39 cellular contexts compared by ENCODE assay signal in genomic region chr3:57126244-57126643, GRCh38. TPM values are rescaled to one million over a fixed set of nuclear protein-coding genes. Genes with fewer than 3 reads are reported as not detected.
A peak's percentile ranks its signal among the peaks of the same experiment; 100 is the strongest.
DNase-seq lines count a peak whose midpoint lies in the region; ATAC-seq and TF ChIP-seq lines count a peak whose summit lies in the region.
"Had no signal": no experiment of that assay in that cellular context is flagged by ENCODE, and none has a peak within 500 bp of the region (broad histone marks: within the 10 kb centered on the region; RNA-seq: fewer than 3 reads in every experiment).

No MANE protein-coding gene starts in this region.

- peaks cover 52% of the 10 kb centered on the region for H3F3A ChIP-seq in neural progenitor cell (ENCODE audit: low read depth)

- H3K4me1 Mint-ChIP-seq in neural progenitor cell = peaks cover 81% of the 10 kb centered on the region
- H3K4me1 Mint-ChIP-seq in activated CD8-positive, alpha-beta memory T cell treated with anti-CD3 and anti-CD28 coated beads, Interleukin-2, amount 10 ng/mL, durations not matched to agents 7 days and 5 days = peaks cover 4% of the 10 kb centered on the region
- H3K4me1 Mint-ChIP-seq: memory B cell had no signal

- H3K4me1 ChIP-seq in HUES48 (ENCODE audit: control insufficient read depth, insufficient read depth, low read length) = peaks cover 62% of the 10 kb centered on the region
- H3K4me1 ChIP-seq in neural progenitor cell = peaks cover 65% of the 10 kb centered on the region
- H3K4me1 ChIP-seq: BE2C, body of pancreas, foreskin keratinocyte, thyroid gland had no signal

- H3K27ac ChIP-seq in HUES48 (ENCODE audit: low read depth, low read length) (peak overlapping the region; percentile 85), neural progenitor cell (peak overlapping the region; percentile 31)
- H3K27ac ChIP-seq: body of pancreas, dorsolateral prefrontal cortex, esophagus squamous epithelium, foreskin keratinocyte, heart right ventricle, neutrophil, RWPE1, SK-N-MC, thyroid gland had no signal

- H3K4me3 Mint-ChIP-seq in neural progenitor cell = peak overlapping the region; percentile 10
- no peak overlapping the region for H3K4me3 Mint-ChIP-seq in activated CD8-positive, alpha-beta memory T cell treated with anti-CD3 and anti-CD28 coated beads, Interleukin-2, amount 10 ng/mL, durations not matched to agents 7 days and 5 days
- H3K4me3 Mint-ChIP-seq: activated CD4-positive, alpha-beta memory T cell treated with anti-CD3 and anti-CD28 coated beads for 36 hours; activated naive CD4-positive, alpha-beta T cell treated with anti-CD3 and anti-CD28 coated beads, Interleukin-2, amount 10 ng/mL, durations not matched to agents 7 days and 5 days; activated T-helper 1 cell treated with anti-CD3 and anti-CD28 coated beads, Interleukin-12 subunit alpha, Interleukin-12 subunit beta, Interleukin-2, Interleukin-4 antibody, amounts not matched to agents 30 ng/mL and 10 ng/mL and 1 ng/mL, durations not matched to agents 14 hours and 24 hours and 36 hours; CD8-positive, alpha-beta memory T cell; memory B cell; T-helper 1 cell treated with Interleukin-12 subunit alpha and Interleukin-12 subunit beta and Interleukin-4 antibody, amounts not matched to agents 30 μg/mL and 1 μg/mL, for 36 hours had no signal

- H3K36me3 ChIP-seq in HUES48 (ENCODE audit: control insufficient read depth, insufficient read depth, low read length) (0 out of 2 replicates have a peak, but pooled peaks cover 2% of the 10 kb centered on the region), neural progenitor cell (no peaks in the 10 kb centered on the region)
- H3K36me3 ChIP-seq: BE2C, esophagus squamous epithelium, heart right ventricle, MG63, neutrophil, stomach, thyroid gland had no signal

- H3K4me3 ChIP-seq in HUES48 (ENCODE audit: low read depth, low read length) = no peak overlapping the region
- no peak overlapping the region for H3K4me3 ChIP-seq in neural progenitor cell
- H3K4me3 ChIP-seq: body of pancreas, dorsolateral prefrontal cortex, esophagus squamous epithelium, heart right ventricle, MG63, SK-N-MC, stomach, thyroid gland had no signal

- peaks cover 41% of the 10 kb centered on the region for H3K79me2 ChIP-seq in neural progenitor cell (ENCODE audit: low read depth)

- peaks cover 16% of the 10 kb centered on the region for H3K36me3 Mint-ChIP-seq in neural progenitor cell
- H3K36me3 Mint-ChIP-seq in activated CD8-positive, alpha-beta memory T cell treated with anti-CD3 and anti-CD28 coated beads, Interleukin-2, amount 10 ng/mL, durations not matched to agents 7 days and 5 days = no peaks in the 10 kb centered on the region
- H3K36me3 Mint-ChIP-seq: activated CD4-positive, alpha-beta memory T cell treated with anti-CD3 and anti-CD28 coated beads for 36 hours; activated naive CD4-positive, alpha-beta T cell treated with anti-CD3 and anti-CD28 coated beads, Interleukin-2, amount 10 ng/mL, durations not matched to agents 7 days and 5 days; CD8-positive, alpha-beta memory T cell; memory B cell had no signal

- H3K9me3 ChIP-seq in HUES48 (ENCODE audit: control insufficient read depth, insufficient read depth, low read length) = no peaks in the 10 kb centered on the region
- H3K9me3 ChIP-seq in neural progenitor cell (ENCODE audit: low read depth) = no peaks in the 10 kb centered on the region
- H3K9me3 ChIP-seq: BE2C, body of pancreas, esophagus squamous epithelium, heart right ventricle, MG63, neutrophil, stomach, thyroid gland had no signal

- no peaks in the 10 kb centered on the region for H3K9me3 Mint-ChIP-seq in neural progenitor cell
- H3K9me3 Mint-ChIP-seq in activated CD8-positive, alpha-beta memory T cell treated with anti-CD3 and anti-CD28 coated beads, Interleukin-2, amount 10 ng/mL, durations not matched to agents 7 days and 5 days (ENCODE audit: low read depth) = no peaks in the 10 kb centered on the region
- H3K9me3 Mint-ChIP-seq: activated CD4-positive, alpha-beta memory T cell treated with anti-CD3 and anti-CD28 coated beads for 36 hours; activated naive CD4-positive, alpha-beta T cell treated with anti-CD3 and anti-CD28 coated beads, Interleukin-2, amount 10 ng/mL, durations not matched to agents 7 days and 5 days; activated T-helper 1 cell treated with anti-CD3 and anti-CD28 coated beads, Interleukin-12 subunit alpha, Interleukin-12 subunit beta, Interleukin-2, Interleukin-4 antibody, amounts not matched to agents 30 ng/mL and 10 ng/mL and 1 ng/mL, durations not matched to agents 14 hours and 24 hours and 36 hours; CD8-positive, alpha-beta memory T cell; memory B cell; T-helper 1 cell treated with Interleukin-12 subunit alpha and Interleukin-12 subunit beta and Interleukin-4 antibody, amounts not matched to agents 30 μg/mL and 1 μg/mL, for 36 hours had no signal

- H2AFZ ChIP-seq in neural progenitor cell (replicated peaks) = no peak overlapping the region

- peak overlapping the region; percentile 76 for H3K27ac Mint-ChIP-seq in neural progenitor cell
- H3K27ac Mint-ChIP-seq in activated CD8-positive, alpha-beta memory T cell treated with anti-CD3 and anti-CD28 coated beads, Interleukin-2, amount 10 ng/mL, durations not matched to agents 7 days and 5 days = no peak overlapping the region
- H3K27ac Mint-ChIP-seq: activated CD4-positive, alpha-beta memory T cell treated with anti-CD3 and anti-CD28 coated beads for 36 hours; activated naive CD4-positive, alpha-beta T cell treated with anti-CD3 and anti-CD28 coated beads, Interleukin-2, amount 10 ng/mL, durations not matched to agents 7 days and 5 days; activated T-helper 1 cell treated with anti-CD3 and anti-CD28 coated beads, Interleukin-12 subunit alpha, Interleukin-12 subunit beta, Interleukin-2, Interleukin-4 antibody, amounts not matched to agents 30 ng/mL and 10 ng/mL and 1 ng/mL, durations not matched to agents 14 hours and 24 hours and 36 hours; CD8-positive, alpha-beta memory T cell; memory B cell; T-helper 1 cell treated with Interleukin-12 subunit alpha and Interleukin-12 subunit beta and Interleukin-4 antibody, amounts not matched to agents 30 μg/mL and 1 μg/mL, for 36 hours had no signal

- DNase-seq in G401 (ENCODE audit: low spot score) = peak; percentile 21
- peak; percentile 93 for DNase-seq in iPS DF 19.7 (ENCODE audit: low read depth, low spot score)
- peak; percentile 42 for DNase-seq in neural progenitor cell (ENCODE audit: low spot score)
- no peak for DNase-seq in activated CD8-positive, alpha-beta memory T cell treated with anti-CD3 and anti-CD28 coated beads, Interleukin-2, amount 10 ng/mL, durations not matched to agents 7 days and 5 days
- DNase-seq in NCI-H345 treated with DMSO at 0.1 percent for 48 hours (lab: John Stamatoyannopoulos, UW; ENCODE audit: unreplicated experiment) = no peak
- DNase-seq: ACHN; activated CD4-positive, alpha-beta memory T cell treated with anti-CD3 and anti-CD28 coated beads for 36 hours; activated CD4-positive, CD25-positive, alpha-beta regulatory T cell; activated CD8-positive, alpha-beta memory T cell treated with anti-CD3 and anti-CD28 coated beads, Interleukin-2, amount 50 U/mL, for 4 hours; activated naive CD4-positive, alpha-beta T cell treated with anti-CD3 and anti-CD28 coated beads, Interleukin-2, amount 10 ng/mL, durations not matched to agents 7 days and 5 days; BE2C; body of pancreas; CD8-positive, alpha-beta memory T cell; DMS53; dorsolateral prefrontal cortex; esophagus squamous epithelium; foreskin keratinocyte; GDM1; heart right ventricle; KG1; MG63; NCI-H1105 treated with DMSO at 0.1 percent for 48 hours; NCI-H187 treated with DMSO at 0.1 percent for 48 hours; NCI-H2171; NCI-H510A treated with DMSO at 0.1 percent for 48 hours; OCI-M1; stimulated activated CD4-positive, alpha-beta T cell treated with anti-CD3 and anti-CD28 coated beads, Interleukin-12 subunit alpha, Interleukin-12 subunit beta, amount 100 ng/mL, for 4 hours; stimulated activated CD4-positive, alpha-beta T cell treated with anti-CD3 and anti-CD28 coated beads, Interleukin-4, amount 100 ng/mL, for 1 hour; stomach; thyroid gland had no signal

- in situ Hi-C loops in G401 (cut with HindIII; ENCODE audit: low sequenced_read_pairs) = no loop called here

- H3K4me2 ChIP-seq in neural progenitor cell = peak overlapping the region; percentile 42

- H3K27me3 ChIP-seq in HUES48 (ENCODE audit: control insufficient read depth, insufficient read depth, low read length) = peaks cover 27% of the 10 kb centered on the region
- H3K27me3 ChIP-seq in neural progenitor cell = peaks cover 16% of the 10 kb centered on the region
- H3K27me3 ChIP-seq: BE2C, body of pancreas, dorsolateral prefrontal cortex, esophagus squamous epithelium, heart right ventricle, MG63, stomach, thyroid gland had no signal

- H3K27me3 Mint-ChIP-seq in neural progenitor cell (ENCODE audit: insufficient read depth, low read depth) = peaks cover 2% of the 10 kb centered on the region
- H3K27me3 Mint-ChIP-seq in activated CD8-positive, alpha-beta memory T cell treated with anti-CD3 and anti-CD28 coated beads, Interleukin-2, amount 10 ng/mL, durations not matched to agents 7 days and 5 days = peaks cover 34% of the 10 kb centered on the region

- CTCF ChIA-PET in activated CD8-positive, alpha-beta memory T cell treated with anti-CD3 and anti-CD28 coated beads, Interleukin-2, amount 10 ng/mL, durations not matched to agents 7 days and 5 days (lab: Charles Lee) = no interaction called here

- TF ChIP-seq CTCF in neural progenitor cell (IDR thresholded peaks at IDR 0.05) = no peak

- no peak for ATAC-seq in activated CD8-positive, alpha-beta memory T cell treated with anti-CD3 and anti-CD28 coated beads, Interleukin-2, amount 10 ng/mL, durations not matched to agents 7 days and 5 days
- ATAC-seq in GM18868 (IDR thresholded peaks at IDR 0.05; ENCODE audit: unreplicated experiment) = no peak
- ATAC-seq: body of pancreas, foreskin keratinocyte, heart right ventricle, sciatic nerve had no signal

- H3K9ac ChIP-seq in HUES48 (ENCODE audit: low read depth, low read length) (no peak overlapping the region), neural progenitor cell (no peak overlapping the region)

- peaks cover 12% of the 10 kb centered on the region for H4K20me1 ChIP-seq in neural progenitor cell (ENCODE audit: low read depth)

RNA-seq across cellular contexts. Expression of gene IL17RD, which starts 38.9 kb away (rescaled TPM):
- total RNA-seq in G401 (2014; rRNA removed; shearing (Covaris generic)) = 34.4 and 48.2 TPM in 2 replicates
- total RNA-seq in neural progenitor cell (ENCODE audit: low replicate concordance) = 26.1 and 33.6 TPM in 2 replicates
- total RNA-seq in activated CD8-positive, alpha-beta memory T cell treated with anti-CD3 and anti-CD28 coated beads, Interleukin-2, amount 10 ng/mL, durations not matched to agents 7 days and 5 days = under 1 TPM in 1 of 2 experiments, not detected in 1; 0.02 TPM
- total RNA-seq: activated T-helper 1 cell treated with anti-CD3 and anti-CD28 coated beads, Interleukin-12 subunit alpha, Interleukin-12 subunit beta, Interleukin-2, Interleukin-4 antibody, amounts not matched to agents 30 ng/mL and 10 ng/mL and 1 ng/mL, durations not matched to agents 14 hours and 24 hours and 36 hours had no signal

Comparison
In these comparisons a context has a peak if more than half of its experiments do, and no peak if none do; other contexts are left out.
1. DNase-seq: peak in G401 (single experiment), iPS DF 19.7 (single experiment) and neural progenitor cell (single experiment); none in activated CD8-positive, alpha-beta memory T cell treated with anti-CD3 and anti-CD28 coated beads, Interleukin-2, amount 10 ng/mL, durations not matched to agents 7 days and 5 days (single experiment) and NCI-H345 treated with DMSO at 0.1 percent for 48 hours (single experiment).
2. RNA of gene IL17RD, which starts 38.9 kb away (total RNA-seq): 34.4 to 48.2 TPM in G401 and 26.1 to 33.6 TPM in neural progenitor cell; 0.02 TPM in activated CD8-positive, alpha-beta memory T cell treated with anti-CD3 and anti-CD28 coated beads, Interleukin-2, amount 10 ng/mL, durations not matched to agents 7 days and 5 days; every median in the first group is over 10 times any median in the second.